In genomic region chr11:27621440-27622161, GRCh38 we compare ENCODE assay signal across 17 cellular contexts.
A peak's percentile ranks its signal among the peaks of the same experiment; 100 is the strongest.
DNase-seq lines count a peak whose midpoint lies in the region; ATAC-seq and TF ChIP-seq lines count a peak whose summit lies in the region.
"Had no signal": no experiment of that assay in that cellular context is flagged by ENCODE, and none has a peak within 500 bp of the region (broad histone marks: within the 10 kb centered on the region; RNA-seq: fewer than 3 reads in every experiment).

No MANE protein-coding gene starts in this region.

- no peaks in the 10 kb centered on the region for H3K4me1 Mint-ChIP-seq in MCF 10A (ENCODE audit: insufficient read depth, unreplicated experiment)
- H3K4me1 Mint-ChIP-seq: activated naive CD4-positive, alpha-beta T cell treated with anti-CD3 and anti-CD28 coated beads, Interleukin-2, amount 50 U/mL, for 24 hours had no signal

- no peaks in the 10 kb centered on the region for H3K9me3 ChIP-seq in mammary epithelial cell (replicated peaks; ENCODE audit: insufficient read depth, low read length)
- H3K9me3 ChIP-seq in MG63: no peaks in the 10 kb centered on the region
- no peaks in the 10 kb centered on the region for H3K9me3 ChIP-seq in osteoblast (ENCODE audit: low read depth, low read length)
- H3K9me3 ChIP-seq: ascending aorta had no signal

- no peak overlapping the region for H3K4me3 Mint-ChIP-seq in MCF 10A (ENCODE audit: unreplicated experiment)
- H3K4me3 Mint-ChIP-seq: activated naive CD4-positive, alpha-beta T cell treated with anti-CD3 and anti-CD28 coated beads, Interleukin-2, amount 50 U/mL, for 24 hours had no signal

- H3K36me3 ChIP-seq in mammary epithelial cell (ENCODE audit: insufficient read depth, low read length) (no peaks in the 10 kb centered on the region), MG63 (no peaks in the 10 kb centered on the region), osteoblast (ENCODE audit: insufficient read depth, low read length) (no peaks in the 10 kb centered on the region)
- H3K36me3 ChIP-seq: ascending aorta had no signal

- in situ Hi-C loops in mammary epithelial cell (cut with MboI; ENCODE audit: low sequenced_read_pairs in 2 of 2): no loop called here
- in situ Hi-C loops in KBM-7 (cut with MboI; ENCODE audit: low pct_unique_long_range_greater_than_20kb, low sequenced_read_pairs): no loop called here

- H3K4me1 ChIP-seq in mammary epithelial cell (ENCODE audit: insufficient read depth, low read length) (no peaks in the 10 kb centered on the region), osteoblast (ENCODE audit: insufficient read depth, low read length) (peaks cover 10% of the 10 kb centered on the region)
- H3K4me1 ChIP-seq: ascending aorta had no signal

- H3K27me3 Mint-ChIP-seq in MCF 10A (ENCODE audit: insufficient read depth, unreplicated experiment): no peaks in the 10 kb centered on the region
- H3K27me3 Mint-ChIP-seq: activated naive CD4-positive, alpha-beta T cell treated with anti-CD3 and anti-CD28 coated beads, Interleukin-2, amount 50 U/mL, for 24 hours had no signal

- no peak overlapping the region for H3K9ac ChIP-seq in mammary epithelial cell (ENCODE audit: insufficient read depth, low read length)

- no peak for ATAC-seq in GM19463 (IDR thresholded peaks at IDR 0.05; ENCODE audit: unreplicated experiment)

- CTCF ChIA-PET in MCF 10A (lab: Yijun Ruan, JAX): no interaction called here
- CTCF ChIA-PET in mammary epithelial cell (lab: Charles Lee; ENCODE audit: low non-redundant PET): no interaction called here

- DNase-seq in MCF 10A (ENCODE audit: unreplicated experiment) (peak; percentile 3), mammary epithelial cell (no peak), MG63 (peak; percentile 18), choroid plexus epithelial cell (ENCODE audit: low read depth) (peak; percentile 17), osteoblast (ENCODE audit: insufficient read length, low spot score, missing footprints) (peak; percentile 8), posterior cingulate gyrus (no peak), KBM-7 (no peak)
- DNase-seq: activated CD4-positive, alpha-beta T cell treated with anti-CD3 and anti-CD28 coated beads for 48 hours; GF-D8; NCI-H1417; NCI-H510A treated with DMSO at 0.1 percent for 48 hours; SHP77 treated with DMSO at 0.1 percent for 48 hours had no signal

- H3K36me3 Mint-ChIP-seq in MCF 10A (ENCODE audit: insufficient read depth, unreplicated experiment): peaks cover 6% of the 10 kb centered on the region

- H3K4me2 ChIP-seq in mammary epithelial cell (ENCODE audit: insufficient read depth, low read depth, low read length): no peak overlapping the region
- no peak overlapping the region for H3K4me2 ChIP-seq in osteoblast (ENCODE audit: insufficient read depth, low read length)
- H3K4me2 ChIP-seq: hepatocyte had no signal

- H3K27ac ChIP-seq in mammary epithelial cell (ENCODE audit: insufficient read depth, low read depth, low read length): no peak overlapping the region
- H3K27ac ChIP-seq in osteoblast (ENCODE audit: low read depth, low read length): no peak overlapping the region
- H3K27ac ChIP-seq: ascending aorta, hepatocyte had no signal

- POLR2A ChIA-PET in MCF 10A (lab: Yijun Ruan, JAX): no interaction called here

- H3K27ac Mint-ChIP-seq in MCF 10A (ENCODE audit: low read depth, unreplicated experiment): no peak overlapping the region
- H3K27ac Mint-ChIP-seq: activated naive CD4-positive, alpha-beta T cell treated with anti-CD3 and anti-CD28 coated beads, Interleukin-2, amount 50 U/mL, for 24 hours had no signal

- H3K79me2 ChIP-seq in mammary epithelial cell (ENCODE audit: insufficient read depth, low read length): no peaks in the 10 kb centered on the region
- H3K79me2 ChIP-seq in osteoblast (ENCODE audit: insufficient read depth, low read length): no peaks in the 10 kb centered on the region
- H3K79me2 ChIP-seq: hepatocyte had no signal

- no peaks in the 10 kb centered on the region for H4K20me1 ChIP-seq in mammary epithelial cell (ENCODE audit: insufficient read depth, low read length)
- H4K20me1 ChIP-seq in osteoblast (ENCODE audit: insufficient read depth, low read length): no peaks in the 10 kb centered on the region

- H3K27me3 ChIP-seq in mammary epithelial cell (ENCODE audit: insufficient read depth, low read length): no peaks in the 10 kb centered on the region
- H3K27me3 ChIP-seq in MG63: no peaks in the 10 kb centered on the region
- no peaks in the 10 kb centered on the region for H3K27me3 ChIP-seq in osteoblast (ENCODE audit: insufficient read depth, low read length)
- H3K27me3 ChIP-seq: ascending aorta, hepatocyte had no signal

- no peak for TF ChIP-seq CTCF in MCF 10A (IDR thresholded peaks at IDR 0.05; ENCODE audit: unreplicated experiment)
- TF ChIP-seq CTCF in mammary epithelial cell (conservative IDR thresholded peaks at IDR 0.05 in 1 of 2, IDR thresholded peaks at IDR 0.05 in 1 of 2; ENCODE audit: extremely low read depth in 1 of 2, insufficient read depth in 1 of 2, low read depth in 1 of 2, low read length in 2 of 2): no peak
- no peak for TF ChIP-seq CTCF in choroid plexus epithelial cell (conservative IDR thresholded peaks at IDR 0.05; ENCODE audit: low read depth, low read length)
- TF ChIP-seq CTCF in osteoblast (IDR thresholded peaks at IDR 0.05; ENCODE audit: extremely low read depth, low read depth, low read length): no peak

- H3K9me3 Mint-ChIP-seq in MCF 10A (ENCODE audit: unreplicated experiment): no peaks in the 10 kb centered on the region
- H3K9me3 Mint-ChIP-seq: activated naive CD4-positive, alpha-beta T cell treated with anti-CD3 and anti-CD28 coated beads, Interleukin-2, amount 50 U/mL, for 24 hours had no signal

- H2AFZ ChIP-seq in mammary epithelial cell (ENCODE audit: low read depth, low read length) (no peak overlapping the region), osteoblast (ENCODE audit: low read length) (no peak overlapping the region)
- H2AFZ ChIP-seq: hepatocyte had no signal

- intact Hi-C loops in MCF 10A (cut with micrococcal nuclease) (no loop called here), mammary epithelial cell (cut with micrococcal nuclease) (no loop called here), posterior cingulate gyrus (cut with DNase I) (no loop called here)

- dilution Hi-C loops in mammary epithelial cell (cut with HindIII; ENCODE audit: low sequenced_read_pairs): no loop called here

- H3K4me3 ChIP-seq in mammary epithelial cell (replicated peaks in 1 of 3; ENCODE audit: insufficient read depth in 1 of 3, low read depth in 2 of 3, low read length in 3 of 3): no peak overlapping the region
- H3K4me3 ChIP-seq in MG63: no peak overlapping the region
- H3K4me3 ChIP-seq in choroid plexus epithelial cell (ENCODE audit: low read depth, low read length): no peak overlapping the region
- H3K4me3 ChIP-seq in osteoblast (ENCODE audit: insufficient read depth, low read length): no peak overlapping the region
- H3K4me3 ChIP-seq: ascending aorta, hepatocyte, lung had no signal

- no TSS peak for BruUV-seq in MCF 10A (replicated peaks; lab: Mats Ljungman, UMichigan)
- no TSS peak for BruUV-seq in mammary epithelial cell (replicated peaks; lab: Mats Ljungman, UMichigan)

- WGBS in mammary epithelial cell (ENCODE audit: low coverage, missing lambda C conversion rate): 70% methylated on average over 4 of the region's 4 CpGs

Comparison
In these comparisons a context has a peak if more than half of its experiments do, and no peak if none do; other contexts are left out.
1. DNase-seq: peak in MCF 10A (single experiment), MG63 (single experiment), choroid plexus epithelial cell (single experiment) and osteoblast (single experiment); none in mammary epithelial cell (single experiment), posterior cingulate gyrus (0 of 10) and KBM-7 (single experiment).